ENCODE assay signal across 8 cellular contexts in genomic region chr6:113879186-113880096, GRCh38. TPM values are rescaled to one million over a fixed set of nuclear protein-coding genes. Genes with fewer than 3 reads are reported as not detected.
DNase-seq lines count a peak whose midpoint lies in the region; ATAC-seq and TF ChIP-seq lines count a peak whose summit lies in the region.

No MANE protein-coding gene starts in this region.

- H3K36me3 ChIP-seq in fibroblast of lung (ENCODE audit: control insufficient read depth, insufficient read depth, low read length) = no peaks in the 10 kb centered on the region

- peaks cover 61% of the 10 kb centered on the region for H3K4me1 Mint-ChIP-seq in nephron progenitor cell
- H3K4me1 Mint-ChIP-seq in activated T-helper 2 cell treated with anti-CD3 and anti-CD28 coated beads, Interferon-gamma antibody, Interleukin-2, Interleukin-4, amounts not matched to agents 10 μg/mL and 5 μg/mL and 100 μg/mL, durations not matched to agents 14 hours and 24 hours and 36 hours (ENCODE audit: low read depth) = no peaks in the 10 kb centered on the region

- H3K9ac ChIP-seq in fibroblast of lung (ENCODE audit: insufficient read depth, low read length) = no peak overlapping the region

- H3K27me3 ChIP-seq in fibroblast of lung (ENCODE audit: control insufficient read depth, insufficient read depth, low read length) = no peaks in the 10 kb centered on the region

- TF ChIP-seq CTCF in C4-2B (conservative IDR thresholded peaks at IDR 0.05) = peak; percentile 89
- TF ChIP-seq CTCF in fibroblast of lung (conservative IDR thresholded peaks at IDR 0.05 in 1 of 2, IDR thresholded peaks at IDR 0.05 in 1 of 2; ENCODE audit: low read depth in 1 of 2, low read length in 2 of 2) = peak; percentile 68 to 76
- TF ChIP-seq CTCF in nephron progenitor cell (IDR thresholded peaks at IDR 0.05) = peak; percentile 83

- no peaks in the 10 kb centered on the region for H3K9me3 ChIP-seq in fibroblast of lung (ENCODE audit: control insufficient read depth, insufficient read depth, low read depth, low read length)

- peak overlapping the region; percentile 42 for H3K4me3 Mint-ChIP-seq in nephron progenitor cell
- no peak overlapping the region for H3K4me3 Mint-ChIP-seq in activated T-helper 2 cell treated with anti-CD3 and anti-CD28 coated beads, Interferon-gamma antibody, Interleukin-2, Interleukin-4, amounts not matched to agents 10 μg/mL and 5 μg/mL and 100 μg/mL, durations not matched to agents 14 hours and 24 hours and 36 hours (ENCODE audit: low read depth)

- H3K27ac ChIP-seq in C4-2B (no peak overlapping the region), fibroblast of lung (ENCODE audit: insufficient read depth, low read length) (no peak overlapping the region)

- H4K20me1 ChIP-seq in fibroblast of lung (ENCODE audit: control insufficient read depth, extremely low read depth, insufficient read depth, low read length) = no peaks in the 10 kb centered on the region

- no peaks in the 10 kb centered on the region for H3K79me2 ChIP-seq in fibroblast of lung (ENCODE audit: control insufficient read depth, insufficient read depth, low read length)

- peak overlapping the region; percentile 78 for H3K27ac Mint-ChIP-seq in nephron progenitor cell
- no peak overlapping the region for H3K27ac Mint-ChIP-seq in activated T-helper 2 cell treated with anti-CD3 and anti-CD28 coated beads, Interferon-gamma antibody, Interleukin-2, Interleukin-4, amounts not matched to agents 10 μg/mL and 5 μg/mL and 100 μg/mL, durations not matched to agents 14 hours and 24 hours and 36 hours

- ATAC-seq in GM18861 (IDR thresholded peaks at IDR 0.05; ENCODE audit: unreplicated experiment) (peak; percentile 100), HG02943 (IDR thresholded peaks at IDR 0.05; ENCODE audit: low read depth, unreplicated experiment) (peak; percentile 93), SK-N-SH treated with all-trans-retinoic acid at 6 μM for 48 hours (peak; percentile 99)

- no peak overlapping the region for H2AFZ ChIP-seq in fibroblast of lung (ENCODE audit: low read length)

- peaks cover 3% of the 10 kb centered on the region for H3K4me1 ChIP-seq in fibroblast of lung (ENCODE audit: control insufficient read depth, extremely low read depth, insufficient read depth, low read length)

- DNase-seq in NCI-H1417 treated with DMSO at 0.1 percent for 48 hours (lab: John Stamatoyannopoulos, UW) (peak; percentile 34), fibroblast of lung (ENCODE audit: low read depth in 2 of 2) (peak; percentile 76 to 84), nephron progenitor cell (peak; percentile 36)
- DNase-seq in activated T-helper 2 cell treated with anti-CD3 and anti-CD28 coated beads, Interferon-gamma antibody, Interleukin-2, Interleukin-4, amounts not matched to agents 10 μg/mL and 5 μg/mL and 100 μg/mL, durations not matched to agents 14 hours and 24 hours and 36 hours (ENCODE audit: low spot score) = no peak

- no peaks in the 10 kb centered on the region for H3K27me3 Mint-ChIP-seq in nephron progenitor cell (ENCODE audit: low read depth, poor library complexity)
- H3K27me3 Mint-ChIP-seq in activated T-helper 2 cell treated with anti-CD3 and anti-CD28 coated beads, Interferon-gamma antibody, Interleukin-2, Interleukin-4, amounts not matched to agents 10 μg/mL and 5 μg/mL and 100 μg/mL, durations not matched to agents 14 hours and 24 hours and 36 hours (ENCODE audit: low read depth) = peaks cover 24% of the 10 kb centered on the region

- intact Hi-C loops in activated T-helper 2 cell treated with anti-CD3 and anti-CD28 coated beads, Interferon-gamma antibody, Interleukin-2, Interleukin-4, amounts not matched to agents 10 μg/mL and 5 μg/mL and 100 μg/mL, durations not matched to agents 14 hours and 24 hours and 36 hours (cut with micrococcal nuclease) = no loop called here

- H3K36me3 Mint-ChIP-seq in nephron progenitor cell (ENCODE audit: low read depth) = no peaks in the 10 kb centered on the region
- no peaks in the 10 kb centered on the region for H3K36me3 Mint-ChIP-seq in activated T-helper 2 cell treated with anti-CD3 and anti-CD28 coated beads, Interferon-gamma antibody, Interleukin-2, Interleukin-4, amounts not matched to agents 10 μg/mL and 5 μg/mL and 100 μg/mL, durations not matched to agents 14 hours and 24 hours and 36 hours (ENCODE audit: low read depth)

- H3K9me3 Mint-ChIP-seq in nephron progenitor cell = no peaks in the 10 kb centered on the region
- no peaks in the 10 kb centered on the region for H3K9me3 Mint-ChIP-seq in activated T-helper 2 cell treated with anti-CD3 and anti-CD28 coated beads, Interferon-gamma antibody, Interleukin-2, Interleukin-4, amounts not matched to agents 10 μg/mL and 5 μg/mL and 100 μg/mL, durations not matched to agents 14 hours and 24 hours and 36 hours

- H3K4me2 ChIP-seq in fibroblast of lung (ENCODE audit: extremely low read depth, insufficient read depth, low read length) = no peak overlapping the region

- no peak overlapping the region for H3K4me3 ChIP-seq in fibroblast of lung (replicated peaks in 1 of 4; ENCODE audit: control extremely low read depth in 1 of 4, insufficient read depth in 1 of 4, low read depth in 3 of 4, low read length in 4 of 4)

TF ChIP-seq in SK-N-SH treated with all-trans-retinoic acid at 6 μM for 48 hours, 23 proteins besides CTCF, POLR2A, EP300 and RAD21 (continues in another document):
- no peak for TF ChIP-seq CREB5 (CRISPR knock-in tag; IDR thresholded peaks at IDR 0.05; ENCODE audit: low read depth)
- no peak for TF ChIP-seq PPARA (CRISPR knock-in tag; IDR thresholded peaks at IDR 0.05; ENCODE audit: borderline replicate concordance)
- no peak for TF ChIP-seq CSRNP3 (CRISPR knock-in tag; IDR thresholded peaks at IDR 0.05)
- TF ChIP-seq ZFP30 (CRISPR knock-in tag; IDR thresholded peaks at IDR 0.05) = no peak
- TF ChIP-seq BACH2 (CRISPR knock-in tag; IDR thresholded peaks at IDR 0.05; ENCODE audit: borderline replicate concordance) = no peak
- no peak for TF ChIP-seq PATZ1 (CRISPR knock-in tag; IDR thresholded peaks at IDR 0.05; ENCODE audit: borderline replicate concordance)
- TF ChIP-seq POU6F1 (CRISPR knock-in tag; IDR thresholded peaks at IDR 0.05; ENCODE audit: borderline replicate concordance, low read depth) = no peak
- no peak for TF ChIP-seq ZNF70 (CRISPR knock-in tag; IDR thresholded peaks at IDR 0.05)
- no peak for TF ChIP-seq OSR1 (CRISPR knock-in tag; IDR thresholded peaks at IDR 0.05)

RNA-seq across cellular contexts. Expression of gene MARCKS, which starts 22.3 kb away (rescaled TPM):
- total RNA-seq in fibroblast of lung = 81.7 and 103 TPM in 2 replicates
- 115 and 121 TPM in 2 replicates for polyA plus RNA-seq in fibroblast of lung
- polyA plus RNA-seq in fibroblast of lung (2012) = 112 and 129 TPM in 2 replicates
- 6.3 and 8.8 TPM in 2 replicates for polyA minus RNA-seq in fibroblast of lung (ENCODE audit: low replicate concordance)
- total RNA-seq in activated T-helper 2 cell treated with anti-CD3 and anti-CD28 coated beads, Interferon-gamma antibody, Interleukin-2, Interleukin-4, amounts not matched to agents 10 μg/mL and 5 μg/mL and 100 μg/mL, durations not matched to agents 14 hours and 24 hours and 36 hours = 0.28 and 0.34 TPM in 2 replicates

Comparison
In these comparisons a context has a peak if more than half of its experiments do, and no peak if none do; other contexts are left out.
1. RNA of gene MARCKS, which starts 22.3 kb away (total RNA-seq): 81.7 to 103 TPM in fibroblast of lung; 0.28 to 0.34 TPM in activated T-helper 2 cell treated with anti-CD3 and anti-CD28 coated beads, Interferon-gamma antibody, Interleukin-2, Interleukin-4, amounts not matched to agents 10 μg/mL and 5 μg/mL and 100 μg/mL, durations not matched to agents 14 hours and 24 hours and 36 hours; every median in the first group is over 10 times any median in the second.
2. Peak in every context shown above with its lines, with median percentiles within 50 percentile points of each other: CTCF ChIP-seq and ATAC-seq.